Comparison of ENCODE assay signal across 18 cellular contexts in the genomic region with DNA sequence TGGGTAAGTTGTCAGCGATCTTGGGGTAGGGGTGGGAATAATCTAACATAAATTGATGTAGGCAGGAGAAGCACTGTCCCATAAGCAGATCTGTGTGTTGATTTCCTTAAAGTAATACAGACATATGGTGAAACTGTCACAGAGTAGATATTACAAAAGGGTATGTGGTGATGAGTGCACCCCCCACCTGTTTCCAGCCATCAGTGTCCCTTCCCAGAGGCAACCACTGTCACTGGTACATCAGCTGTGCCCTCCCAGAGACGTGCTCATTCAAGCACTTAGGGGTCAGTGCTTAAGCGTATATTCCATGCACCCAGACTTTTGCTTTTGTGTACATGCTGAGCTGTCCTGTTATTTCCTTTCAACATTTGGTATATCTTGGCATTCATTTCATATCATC.
"Had no signal": no experiment of that assay in that cellular context is flagged by ENCODE, and none has a peak within 500 bp of the region (broad histone marks: within the 10 kb centered on the region; RNA-seq: fewer than 3 reads in every experiment).

No MANE protein-coding gene starts in this region.

- ATAC-seq: body of pancreas, right cardiac atrium had no signal

- H3K27ac ChIP-seq: body of pancreas, dorsolateral prefrontal cortex, lower lobe of right lung, prostate gland, tibial nerve had no signal

- H3K36me3 ChIP-seq: lower lobe of right lung, prostate gland, tibial nerve had no signal

- H3K27me3 ChIP-seq: body of pancreas, tibial nerve had no signal

- DNase-seq: activated CD4-positive, alpha-beta T cell treated with anti-CD3 and anti-CD28 coated beads, Interleukin-2, amount 50 U/mL, for 4 hours; activated T-cell treated with anti-CD3 and anti-CD28 coated beads for 4 hours; body of pancreas; caudate nucleus; lower lobe of right lung; occipital lobe; right cardiac atrium; small intestine; stimulated activated CD4-positive, alpha-beta T cell treated with anti-CD3 and anti-CD28 coated beads, Interleukin-15, amount 100 ng/mL, for 24 hours; stimulated activated CD4-positive, alpha-beta T cell treated with anti-CD3 and anti-CD28 coated beads, Interleukin-2, amount 100 ng/mL, for 48 hours; SW 1271; T-helper 2 cell had no signal

- H3K4me1 ChIP-seq: body of pancreas, lower lobe of right lung, prostate gland, tibial nerve had no signal

- FAIRE-seq: colon, frontal cortex, keratinocyte, small intestine had no signal

- H3K9me3 ChIP-seq: body of pancreas, lower lobe of right lung, prostate gland, tibial nerve had no signal

- H3K4me3 ChIP-seq: body of pancreas, dorsolateral prefrontal cortex, lower lobe of right lung, prostate gland, tibial nerve had no signal
